In the genomic region with DNA sequence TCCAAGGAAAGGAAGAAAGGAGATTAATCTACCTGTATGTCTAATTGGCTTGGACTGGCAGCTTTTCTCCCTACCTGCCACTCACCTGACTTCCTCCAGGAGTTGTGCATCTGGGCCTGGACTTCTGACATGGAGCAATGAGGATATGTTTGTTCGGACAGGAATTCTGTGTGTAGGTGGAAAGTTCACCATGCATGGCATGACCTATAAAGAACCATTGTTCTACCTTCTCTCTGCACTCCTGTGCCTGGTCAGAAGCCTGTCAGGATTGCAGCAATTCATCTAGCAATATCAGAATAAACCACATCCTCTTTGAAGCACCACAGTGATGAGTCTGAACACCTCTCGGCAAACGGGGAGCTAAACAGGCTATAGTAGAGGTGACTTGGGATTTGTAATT, we compare ENCODE assay signal across 1 cellular context.
TF ChIP-seq lines count a peak whose summit lies in the region.

No MANE protein-coding gene starts in this region.

TF ChIP-seq in HepG2, 621 proteins besides CTCF, POLR2A, EP300 and RAD21 (continued from another document and continues in another):
- TF ChIP-seq PTBP1 (IDR thresholded peaks at IDR 0.05; ENCODE audit: low read depth, low read length, poor library complexity, severe bottlenecking): no peak
- TF ChIP-seq MIER2 (CRISPR knock-in tag; IDR thresholded peaks at IDR 0.05): peak; percentile 41; the same call in 1 of the 2 replicates
- no peak for TF ChIP-seq TMF1 (CRISPR knock-in tag; IDR thresholded peaks at IDR 0.05; ENCODE audit: low read depth)
- TF ChIP-seq RXRB (CRISPR knock-in tag; IDR thresholded peaks at IDR 0.05; ENCODE audit: borderline replicate concordance): peak; percentile 29; the same call in 1 of the 2 replicates
- TF ChIP-seq, protein P1, sequence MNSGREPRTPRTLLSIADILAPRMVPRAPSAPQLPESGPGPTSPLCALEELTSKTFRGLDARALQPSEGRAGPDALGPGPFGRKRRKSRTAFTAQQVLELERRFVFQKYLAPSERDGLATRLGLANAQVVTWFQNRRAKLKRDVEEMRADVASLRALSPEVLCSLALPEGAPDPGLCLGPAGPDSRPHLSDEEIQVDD (CRISPR knock-in tag; IDR thresholded peaks at IDR 0.05; ENCODE audit: borderline replicate concordance): no peak
- TF ChIP-seq, protein P2, sequence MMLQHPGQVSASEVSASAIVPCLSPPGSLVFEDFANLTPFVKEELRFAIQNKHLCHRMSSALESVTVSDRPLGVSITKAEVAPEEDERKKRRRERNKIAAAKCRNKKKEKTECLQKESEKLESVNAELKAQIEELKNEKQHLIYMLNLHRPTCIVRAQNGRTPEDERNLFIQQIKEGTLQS (CRISPR knock-in tag; IDR thresholded peaks at IDR 0.05): no peak
- no peak for TF ChIP-seq IKZF1 (IDR thresholded peaks at IDR 0.05)
- TF ChIP-seq ZKSCAN1 (IDR thresholded peaks at IDR 0.05; ENCODE audit: low read length): no peak
- no peak for TF ChIP-seq KDM6A (CRISPR knock-in tag; IDR thresholded peaks at IDR 0.05; ENCODE audit: low read depth)
- no peak for TF ChIP-seq ZNF10 (CRISPR knock-in tag; IDR thresholded peaks at IDR 0.05; ENCODE audit: borderline replicate concordance, low read depth)
- TF ChIP-seq SP1 (IDR thresholded peaks at IDR 0.05): no peak
- no peak for TF ChIP-seq SP1 (CRISPR knock-in tag; IDR thresholded peaks at IDR 0.05)
- peak; percentile 75 for TF ChIP-seq CEBPG (CRISPR knock-in tag; IDR thresholded peaks at IDR 0.05)
- TF ChIP-seq, protein P3, sequence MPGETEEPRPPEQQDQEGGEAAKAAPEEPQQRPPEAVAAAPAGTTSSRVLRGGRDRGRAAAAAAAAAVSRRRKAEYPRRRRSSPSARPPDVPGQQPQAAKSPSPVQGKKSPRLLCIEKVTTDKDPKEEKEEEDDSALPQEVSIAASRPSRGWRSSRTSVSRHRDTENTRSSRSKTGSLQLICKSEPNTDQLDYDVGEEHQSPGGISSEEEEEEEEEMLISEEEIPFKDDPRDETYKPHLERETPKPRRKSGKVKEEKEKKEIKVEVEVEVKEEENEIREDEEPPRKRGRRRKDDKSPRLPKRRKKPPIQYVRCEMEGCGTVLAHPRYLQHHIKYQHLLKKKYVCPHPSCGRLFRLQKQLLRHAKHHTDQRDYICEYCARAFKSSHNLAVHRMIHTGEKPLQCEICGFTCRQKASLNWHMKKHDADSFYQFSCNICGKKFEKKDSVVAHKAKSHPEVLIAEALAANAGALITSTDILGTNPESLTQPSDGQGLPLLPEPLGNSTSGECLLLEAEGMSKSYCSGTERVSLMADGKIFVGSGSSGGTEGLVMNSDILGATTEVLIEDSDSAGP (CRISPR knock-in tag; IDR thresholded peaks at IDR 0.05; ENCODE audit: borderline replicate concordance): no peak
- no peak for TF ChIP-seq CBX1 (IDR thresholded peaks at IDR 0.05; ENCODE audit: low read depth)
- TF ChIP-seq KLF9 (CRISPR knock-in tag; IDR thresholded peaks at IDR 0.05; ENCODE audit: low read depth): no peak
- TF ChIP-seq, protein P4, sequence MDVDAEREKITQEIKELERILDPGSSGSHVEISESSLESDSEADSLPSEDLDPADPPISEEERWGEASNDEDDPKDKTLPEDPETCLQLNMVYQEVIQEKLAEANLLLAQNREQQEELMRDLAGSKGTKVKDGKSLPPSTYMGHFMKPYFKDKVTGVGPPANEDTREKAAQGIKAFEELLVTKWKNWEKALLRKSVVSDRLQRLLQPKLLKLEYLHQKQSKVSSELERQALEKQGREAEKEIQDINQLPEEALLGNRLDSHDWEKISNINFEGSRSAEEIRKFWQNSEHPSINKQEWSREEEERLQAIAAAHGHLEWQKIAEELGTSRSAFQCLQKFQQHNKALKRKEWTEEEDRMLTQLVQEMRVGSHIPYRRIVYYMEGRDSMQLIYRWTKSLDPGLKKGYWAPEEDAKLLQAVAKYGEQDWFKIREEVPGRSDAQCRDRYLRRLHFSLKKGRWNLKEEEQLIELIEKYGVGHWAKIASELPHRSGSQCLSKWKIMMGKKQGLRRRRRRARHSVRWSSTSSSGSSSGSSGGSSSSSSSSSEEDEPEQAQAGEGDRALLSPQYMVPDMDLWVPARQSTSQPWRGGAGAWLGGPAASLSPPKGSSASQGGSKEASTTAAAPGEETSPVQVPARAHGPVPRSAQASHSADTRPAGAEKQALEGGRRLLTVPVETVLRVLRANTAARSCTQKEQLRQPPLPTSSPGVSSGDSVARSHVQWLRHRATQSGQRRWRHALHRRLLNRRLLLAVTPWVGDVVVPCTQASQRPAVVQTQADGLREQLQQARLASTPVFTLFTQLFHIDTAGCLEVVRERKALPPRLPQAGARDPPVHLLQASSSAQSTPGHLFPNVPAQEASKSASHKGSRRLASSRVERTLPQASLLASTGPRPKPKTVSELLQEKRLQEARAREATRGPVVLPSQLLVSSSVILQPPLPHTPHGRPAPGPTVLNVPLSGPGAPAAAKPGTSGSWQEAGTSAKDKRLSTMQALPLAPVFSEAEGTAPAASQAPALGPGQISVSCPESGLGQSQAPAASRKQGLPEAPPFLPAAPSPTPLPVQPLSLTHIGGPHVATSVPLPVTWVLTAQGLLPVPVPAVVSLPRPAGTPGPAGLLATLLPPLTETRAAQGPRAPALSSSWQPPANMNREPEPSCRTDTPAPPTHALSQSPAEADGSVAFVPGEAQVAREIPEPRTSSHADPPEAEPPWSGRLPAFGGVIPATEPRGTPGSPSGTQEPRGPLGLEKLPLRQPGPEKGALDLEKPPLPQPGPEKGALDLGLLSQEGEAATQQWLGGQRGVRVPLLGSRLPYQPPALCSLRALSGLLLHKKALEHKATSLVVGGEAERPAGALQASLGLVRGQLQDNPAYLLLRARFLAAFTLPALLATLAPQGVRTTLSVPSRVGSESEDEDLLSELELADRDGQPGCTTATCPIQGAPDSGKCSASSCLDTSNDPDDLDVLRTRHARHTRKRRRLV (CRISPR knock-in tag; IDR thresholded peaks at IDR 0.05): no peak
- no peak for TF ChIP-seq NFE2L1 (CRISPR knock-in tag; IDR thresholded peaks at IDR 0.05; ENCODE audit: borderline replicate concordance)
- TF ChIP-seq, protein P5, sequence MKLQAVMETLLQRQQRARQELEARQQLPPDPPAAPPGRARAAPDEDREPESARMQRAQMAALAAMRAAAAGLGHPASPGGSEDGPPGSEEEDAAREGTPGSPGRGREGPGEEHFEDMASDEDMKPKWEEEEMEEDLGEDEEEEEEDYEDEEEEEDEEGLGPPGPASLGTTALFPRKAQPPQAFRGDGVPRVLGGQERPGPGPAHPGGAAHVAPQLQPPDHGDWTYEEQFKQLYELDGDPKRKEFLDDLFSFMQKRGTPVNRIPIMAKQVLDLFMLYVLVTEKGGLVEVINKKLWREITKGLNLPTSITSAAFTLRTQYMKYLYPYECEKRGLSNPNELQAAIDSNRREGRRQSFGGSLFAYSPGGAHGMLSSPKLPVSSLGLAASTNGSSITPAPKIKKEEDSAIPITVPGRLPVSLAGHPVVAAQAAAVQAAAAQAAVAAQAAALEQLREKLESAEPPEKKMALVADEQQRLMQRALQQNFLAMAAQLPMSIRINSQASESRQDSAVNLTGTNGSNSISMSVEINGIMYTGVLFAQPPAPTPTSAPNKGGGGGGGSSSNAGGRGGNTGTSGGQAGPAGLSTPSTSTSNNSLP (IDR thresholded peaks at IDR 0.05; ENCODE audit: low read depth, low read length): peak; percentile 61
- peak; percentile 68 for TF ChIP-seq SALL1 (CRISPR knock-in tag; IDR thresholded peaks at IDR 0.05)
- peak; percentile 27; the same call in 1 of the 2 replicates for TF ChIP-seq FOXA3 (CRISPR knock-in tag; IDR thresholded peaks at IDR 0.05)
- TF ChIP-seq ZSCAN30 (CRISPR knock-in tag; IDR thresholded peaks at IDR 0.05): no peak
- TF ChIP-seq NR2F6 (IDR thresholded peaks at IDR 0.05): 0 out of 2 replicates have a peak, but pooled peaks have one; percentile 36
- peak; percentile 54 for TF ChIP-seq NR2F6 (CRISPR knock-in tag; IDR thresholded peaks at IDR 0.05)
- TF ChIP-seq FOSL1 (CRISPR knock-in tag; IDR thresholded peaks at IDR 0.05; ENCODE audit: borderline replicate concordance): no peak
- TF ChIP-seq, protein P6, sequence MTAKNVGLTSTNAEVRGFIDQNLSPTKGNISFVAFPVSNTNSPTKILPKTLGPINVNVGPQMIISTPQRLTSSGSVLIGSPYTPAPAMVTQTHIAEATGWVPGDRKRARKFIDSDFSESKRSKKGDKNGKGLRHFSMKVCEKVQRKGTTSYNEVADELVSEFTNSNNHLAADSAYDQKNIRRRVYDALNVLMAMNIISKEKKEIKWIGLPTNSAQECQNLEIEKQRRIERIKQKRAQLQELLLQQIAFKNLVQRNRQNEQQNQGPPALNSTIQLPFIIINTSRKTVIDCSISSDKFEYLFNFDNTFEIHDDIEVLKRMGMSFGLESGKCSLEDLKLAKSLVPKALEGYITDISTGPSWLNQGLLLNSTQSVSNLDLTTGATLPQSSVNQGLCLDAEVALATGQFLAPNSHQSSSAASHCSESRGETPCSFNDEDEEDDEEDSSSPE (CRISPR knock-in tag; IDR thresholded peaks at IDR 0.05): no peak
- TF ChIP-seq, protein P7, sequence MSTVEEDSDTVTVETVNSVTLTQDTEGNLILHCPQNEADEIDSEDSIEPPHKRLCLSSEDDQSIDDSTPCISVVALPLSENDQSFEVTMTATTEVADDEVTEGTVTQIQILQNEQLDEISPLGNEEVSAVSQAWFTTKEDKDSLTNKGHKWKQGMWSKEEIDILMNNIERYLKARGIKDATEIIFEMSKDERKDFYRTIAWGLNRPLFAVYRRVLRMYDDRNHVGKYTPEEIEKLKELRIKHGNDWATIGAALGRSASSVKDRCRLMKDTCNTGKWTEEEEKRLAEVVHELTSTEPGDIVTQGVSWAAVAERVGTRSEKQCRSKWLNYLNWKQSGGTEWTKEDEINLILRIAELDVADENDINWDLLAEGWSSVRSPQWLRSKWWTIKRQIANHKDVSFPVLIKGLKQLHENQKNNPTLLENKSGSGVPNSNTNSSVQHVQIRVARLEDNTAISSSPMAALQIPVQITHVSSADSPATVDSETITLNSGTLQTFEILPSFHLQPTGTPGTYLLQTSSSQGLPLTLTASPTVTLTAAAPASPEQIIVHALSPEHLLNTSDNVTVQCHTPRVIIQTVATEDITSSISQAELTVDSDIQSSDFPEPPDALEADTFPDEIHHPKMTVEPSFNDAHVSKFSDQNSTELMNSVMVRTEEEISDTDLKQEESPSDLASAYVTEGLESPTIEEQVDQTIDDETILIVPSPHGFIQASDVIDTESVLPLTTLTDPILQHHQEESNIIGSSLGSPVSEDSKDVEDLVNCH (CRISPR knock-in tag; IDR thresholded peaks at IDR 0.05): no peak
- TF ChIP-seq, protein P8, sequence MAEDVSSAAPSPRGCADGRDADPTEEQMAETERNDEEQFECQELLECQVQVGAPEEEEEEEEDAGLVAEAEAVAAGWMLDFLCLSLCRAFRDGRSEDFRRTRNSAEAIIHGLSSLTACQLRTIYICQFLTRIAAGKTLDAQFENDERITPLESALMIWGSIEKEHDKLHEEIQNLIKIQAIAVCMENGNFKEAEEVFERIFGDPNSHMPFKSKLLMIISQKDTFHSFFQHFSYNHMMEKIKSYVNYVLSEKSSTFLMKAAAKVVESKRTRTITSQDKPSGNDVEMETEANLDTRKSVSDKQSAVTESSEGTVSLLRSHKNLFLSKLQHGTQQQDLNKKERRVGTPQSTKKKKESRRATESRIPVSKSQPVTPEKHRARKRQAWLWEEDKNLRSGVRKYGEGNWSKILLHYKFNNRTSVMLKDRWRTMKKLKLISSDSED (CRISPR knock-in tag; IDR thresholded peaks at IDR 0.05): no peak
- TF ChIP-seq, protein P9, sequence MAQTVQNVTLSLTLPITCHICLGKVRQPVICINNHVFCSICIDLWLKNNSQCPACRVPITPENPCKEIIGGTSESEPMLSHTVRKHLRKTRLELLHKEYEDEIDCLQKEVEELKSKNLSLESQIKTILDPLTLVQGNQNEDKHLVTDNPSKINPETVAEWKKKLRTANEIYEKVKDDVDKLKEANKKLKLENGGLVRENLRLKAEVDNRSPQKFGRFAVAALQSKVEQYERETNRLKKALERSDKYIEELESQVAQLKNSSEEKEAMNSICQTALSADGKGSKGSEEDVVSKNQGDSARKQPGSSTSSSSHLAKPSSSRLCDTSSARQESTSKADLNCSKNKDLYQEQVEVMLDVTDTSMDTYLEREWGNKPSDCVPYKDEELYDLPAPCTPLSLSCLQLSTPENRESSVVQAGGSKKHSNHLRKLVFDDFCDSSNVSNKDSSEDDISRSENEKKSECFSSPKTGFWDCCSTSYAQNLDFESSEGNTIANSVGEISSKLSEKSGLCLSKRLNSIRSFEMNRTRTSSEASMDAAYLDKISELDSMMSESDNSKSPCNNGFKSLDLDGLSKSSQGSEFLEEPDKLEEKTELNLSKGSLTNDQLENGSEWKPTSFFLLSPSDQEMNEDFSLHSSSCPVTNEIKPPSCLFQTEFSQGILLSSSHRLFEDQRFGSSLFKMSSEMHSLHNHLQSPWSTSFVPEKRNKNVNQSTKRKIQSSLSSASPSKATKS (CRISPR knock-in tag; IDR thresholded peaks at IDR 0.05): no peak
- TF ChIP-seq, protein P10, sequence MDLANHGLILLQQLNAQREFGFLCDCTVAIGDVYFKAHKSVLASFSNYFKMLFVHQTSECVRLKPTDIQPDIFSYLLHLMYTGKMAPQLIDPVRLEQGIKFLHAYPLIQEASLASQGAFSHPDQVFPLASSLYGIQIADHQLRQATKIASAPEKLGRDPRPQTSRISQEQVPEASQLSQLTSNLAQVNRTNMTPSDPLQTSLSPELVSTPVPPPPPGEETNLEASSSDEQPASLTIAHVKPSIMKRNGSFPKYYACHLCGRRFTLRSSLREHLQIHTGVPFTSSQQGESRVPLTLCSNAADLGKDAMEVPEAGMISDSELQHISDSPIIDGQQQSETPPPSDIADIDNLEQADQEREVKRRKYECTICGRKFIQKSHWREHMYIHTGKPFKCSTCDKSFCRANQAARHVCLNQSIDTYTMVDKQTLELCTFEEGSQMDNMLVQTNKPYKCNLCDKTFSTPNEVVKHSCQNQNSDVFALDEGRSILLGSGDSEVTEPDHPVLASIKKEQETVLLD (CRISPR knock-in tag; IDR thresholded peaks at IDR 0.05; ENCODE audit: low read depth): no peak
- no peak for TF ChIP-seq SMARCE1 (IDR thresholded peaks at IDR 0.05; ENCODE audit: borderline replicate concordance)
- TF ChIP-seq ZNF20 (CRISPR knock-in tag; IDR thresholded peaks at IDR 0.05): no peak
- TF ChIP-seq ZNF557 (CRISPR knock-in tag; IDR thresholded peaks at IDR 0.05): no peak
- TF ChIP-seq, protein P11, sequence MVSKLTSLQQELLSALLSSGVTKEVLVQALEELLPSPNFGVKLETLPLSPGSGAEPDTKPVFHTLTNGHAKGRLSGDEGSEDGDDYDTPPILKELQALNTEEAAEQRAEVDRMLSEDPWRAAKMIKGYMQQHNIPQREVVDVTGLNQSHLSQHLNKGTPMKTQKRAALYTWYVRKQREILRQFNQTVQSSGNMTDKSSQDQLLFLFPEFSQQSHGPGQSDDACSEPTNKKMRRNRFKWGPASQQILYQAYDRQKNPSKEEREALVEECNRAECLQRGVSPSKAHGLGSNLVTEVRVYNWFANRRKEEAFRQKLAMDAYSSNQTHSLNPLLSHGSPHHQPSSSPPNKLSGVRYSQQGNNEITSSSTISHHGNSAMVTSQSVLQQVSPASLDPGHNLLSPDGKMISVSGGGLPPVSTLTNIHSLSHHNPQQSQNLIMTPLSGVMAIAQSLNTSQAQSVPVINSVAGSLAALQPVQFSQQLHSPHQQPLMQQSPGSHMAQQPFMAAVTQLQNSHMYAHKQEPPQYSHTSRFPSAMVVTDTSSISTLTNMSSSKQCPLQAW (CRISPR knock-in tag; IDR thresholded peaks at IDR 0.05): no peak
- TF ChIP-seq TGIF2 (CRISPR knock-in tag; IDR thresholded peaks at IDR 0.05): no peak
- TF ChIP-seq ZNF547 (CRISPR knock-in tag; IDR thresholded peaks at IDR 0.05): no peak
- TF ChIP-seq, protein P12, sequence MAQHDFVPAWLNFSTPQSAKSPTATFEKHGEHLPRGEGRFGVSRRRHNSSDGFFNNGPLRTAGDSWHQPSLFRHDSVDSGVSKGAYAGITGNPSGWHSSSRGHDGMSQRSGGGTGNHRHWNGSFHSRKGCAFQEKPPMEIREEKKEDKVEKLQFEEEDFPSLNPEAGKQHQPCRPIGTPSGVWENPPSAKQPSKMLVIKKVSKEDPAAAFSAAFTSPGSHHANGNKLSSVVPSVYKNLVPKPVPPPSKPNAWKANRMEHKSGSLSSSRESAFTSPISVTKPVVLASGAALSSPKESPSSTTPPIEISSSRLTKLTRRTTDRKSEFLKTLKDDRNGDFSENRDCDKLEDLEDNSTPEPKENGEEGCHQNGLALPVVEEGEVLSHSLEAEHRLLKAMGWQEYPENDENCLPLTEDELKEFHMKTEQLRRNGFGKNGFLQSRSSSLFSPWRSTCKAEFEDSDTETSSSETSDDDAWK (CRISPR knock-in tag; IDR thresholded peaks at IDR 0.05): no peak
